In genomic region chr3:70096376-70097055, GRCh38 we compare ENCODE assay signal across 14 cellular contexts.
DNase-seq lines count a peak whose midpoint lies in the region; ATAC-seq and TF ChIP-seq lines count a peak whose summit lies in the region.
"Had no signal": no experiment of that assay in that cellular context is flagged by ENCODE, and none has a peak within 500 bp of the region (broad histone marks: within the 10 kb centered on the region; RNA-seq: fewer than 3 reads in every experiment).

No MANE protein-coding gene starts in this region.

- H3K36me3 Mint-ChIP-seq in activated naive CD8-positive, alpha-beta T cell treated with anti-CD3 and anti-CD28 coated beads, Interleukin-2, amount 50 U/mL, for 24 hours (ENCODE audit: low read depth): no peaks in the 10 kb centered on the region
- no peaks in the 10 kb centered on the region for H3K36me3 Mint-ChIP-seq in activated T-cell treated with anti-CD3 and anti-CD28 coated beads, Interleukin-2, amount 50 U/mL, for 4 hours (ENCODE audit: insufficient read depth)

- TF ChIP-seq CTCF in foreskin keratinocyte (conservative IDR thresholded peaks at IDR 0.05): no peak

- no peak overlapping the region for H3K27ac ChIP-seq in foreskin keratinocyte
- H3K27ac ChIP-seq: uterus had no signal

- ATAC-seq in GM18873 (IDR thresholded peaks at IDR 0.05; ENCODE audit: low FRiP score, unreplicated experiment) (peak; percentile 99), GM21515 (IDR thresholded peaks at IDR 0.05; ENCODE audit: unreplicated experiment) (peak; percentile 97), HG03095 (IDR thresholded peaks at IDR 0.05; ENCODE audit: unreplicated experiment) (peak; percentile 97), foreskin keratinocyte (no peak)
- peak; percentile 84 for ATAC-seq in activated naive CD8-positive, alpha-beta T cell treated with anti-CD3 and anti-CD28 coated beads, Interleukin-2, amount 50 U/mL, for 24 hours
- ATAC-seq in activated T-cell treated with anti-CD3 and anti-CD28 coated beads, Interleukin-2, amount 50 U/mL, for 4 hours: no peak
- ATAC-seq: K562, right cardiac atrium had no signal

- no peak overlapping the region for H3K4me3 Mint-ChIP-seq in activated naive CD8-positive, alpha-beta T cell treated with anti-CD3 and anti-CD28 coated beads, Interleukin-2, amount 50 U/mL, for 24 hours
- H3K4me3 Mint-ChIP-seq in activated T-cell treated with anti-CD3 and anti-CD28 coated beads, Interleukin-2, amount 50 U/mL, for 4 hours: no peak overlapping the region

- no peak for DNase-seq in activated naive CD8-positive, alpha-beta T cell treated with anti-CD3 and anti-CD28 coated beads, Interleukin-2, amount 50 U/mL, for 24 hours
- no peak for DNase-seq in activated T-cell treated with anti-CD3 and anti-CD28 coated beads, Interleukin-2, amount 50 U/mL, for 4 hours
- no peak for DNase-seq in foreskin keratinocyte
- DNase-seq in NCI-H2107 treated with DMSO at 0.1 percent for 48 hours (lab: John Stamatoyannopoulos, UW; ENCODE audit: unreplicated experiment): no peak
- DNase-seq: activated CD4-positive, alpha-beta T cell treated with anti-CD3 and anti-CD28 coated beads, Interleukin-2, amount 50 U/mL, for 1 hour; amniotic stem cell; effector CD8-positive, alpha-beta T cell; NCI-H446; right cardiac atrium; uterus had no signal

- H3K27me3 ChIP-seq in foreskin keratinocyte: no peaks in the 10 kb centered on the region
- H3K27me3 ChIP-seq: uterus had no signal

- H3K27ac Mint-ChIP-seq in activated naive CD8-positive, alpha-beta T cell treated with anti-CD3 and anti-CD28 coated beads, Interleukin-2, amount 50 U/mL, for 24 hours: no peak overlapping the region

- no peaks in the 10 kb centered on the region for H3K4me1 ChIP-seq in foreskin keratinocyte
- H3K4me1 ChIP-seq: uterus had no signal

- no peaks in the 10 kb centered on the region for H3K9me3 Mint-ChIP-seq in activated naive CD8-positive, alpha-beta T cell treated with anti-CD3 and anti-CD28 coated beads, Interleukin-2, amount 50 U/mL, for 24 hours
- H3K9me3 Mint-ChIP-seq in activated T-cell treated with anti-CD3 and anti-CD28 coated beads, Interleukin-2, amount 50 U/mL, for 4 hours: no peaks in the 10 kb centered on the region

- H3K4me1 Mint-ChIP-seq in activated naive CD8-positive, alpha-beta T cell treated with anti-CD3 and anti-CD28 coated beads, Interleukin-2, amount 50 U/mL, for 24 hours: peaks cover 3% of the 10 kb centered on the region
- no peaks in the 10 kb centered on the region for H3K4me1 Mint-ChIP-seq in activated T-cell treated with anti-CD3 and anti-CD28 coated beads, Interleukin-2, amount 50 U/mL, for 4 hours (ENCODE audit: low read depth)

- peaks cover 9% of the 10 kb centered on the region for H3K27me3 Mint-ChIP-seq in activated naive CD8-positive, alpha-beta T cell treated with anti-CD3 and anti-CD28 coated beads, Interleukin-2, amount 50 U/mL, for 24 hours
- H3K27me3 Mint-ChIP-seq in activated T-cell treated with anti-CD3 and anti-CD28 coated beads, Interleukin-2, amount 50 U/mL, for 4 hours (ENCODE audit: low read depth): peaks cover 3% of the 10 kb centered on the region

Comparison
In these comparisons a context has a peak if more than half of its experiments do, and no peak if none do; other contexts are left out.
1. ATAC-seq: peak in GM18873 (single experiment), GM21515 (single experiment), HG03095 (single experiment) and activated naive CD8-positive, alpha-beta T cell treated with anti-CD3 and anti-CD28 coated beads, Interleukin-2, amount 50 U/mL, for 24 hours (single experiment); none in activated T-cell treated with anti-CD3 and anti-CD28 coated beads, Interleukin-2, amount 50 U/mL, for 4 hours (0 of 2) and foreskin keratinocyte (single experiment).